9 cellular contexts compared by ENCODE assay signal in the genomic region with DNA sequence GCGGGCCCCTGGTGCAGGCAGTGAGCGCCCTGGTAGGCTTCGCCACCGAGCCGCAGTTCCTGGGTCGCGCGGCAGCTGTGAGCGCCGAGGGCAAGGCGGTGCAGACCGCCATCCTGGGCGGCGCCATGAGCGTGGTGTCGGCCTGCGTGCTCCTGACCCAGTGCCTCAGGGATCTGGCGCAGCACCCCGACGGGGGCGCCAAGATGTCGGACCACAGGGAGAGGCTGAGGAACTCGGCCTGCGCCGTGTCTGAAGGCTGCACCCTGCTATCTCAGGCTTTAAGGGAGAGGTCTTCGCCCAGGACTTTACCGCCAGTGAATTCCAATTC. TPM values are rescaled to one million over a fixed set of nuclear protein-coding genes. Genes with fewer than 3 reads are reported as not detected.
DNase-seq lines count a peak whose midpoint lies in the region; TF ChIP-seq lines count a peak whose summit lies in the region.
"Had no signal": no experiment of that assay in that cellular context is flagged by ENCODE, and none has a peak within 500 bp of the region (broad histone marks: within the 10 kb centered on the region; RNA-seq: fewer than 3 reads in every experiment).

No MANE protein-coding gene starts in this region.

- H3K4me1 ChIP-seq in DOHH2 (ENCODE audit: control insufficient read depth, low read length) (peaks cover 34% of the 10 kb centered on the region), SJSA1 (replicated peaks) (peaks cover 16% of the 10 kb centered on the region), sigmoid colon (peaks cover 0 to 52% (median 33%) of the 10 kb centered on the region in 4 donors)

- no peaks in the 10 kb centered on the region for H3K9me2 ChIP-seq in DOHH2 (replicated peaks; ENCODE audit: control insufficient read depth, low read length)

- DNase-seq in SJSA1 (ENCODE audit: low read depth in 1 of 2, low spot score in 2 of 2) = no peak
- DNase-seq in fibroblast of pulmonary artery (ENCODE audit: low read depth) = no peak
- DNase-seq in sigmoid colon = no peak
- DNase-seq in iPS-NIHi11 (ENCODE audit: low spot score) = no peak
- no peak for DNase-seq in NCI-H510A (lab: John Stamatoyannopoulos, UW)
- DNase-seq in activated effector memory CD4-positive, alpha-beta T cell treated with Interleukin-2 at 50 U/mL for 16 hours = no peak
- no peak for DNase-seq in NCI-H524 (lab: John Stamatoyannopoulos, UW)
- DNase-seq: NCI-H526 treated with DMSO at 0.1 percent for 48 hours had no signal

- TF ChIP-seq CTCF in DOHH2 (IDR thresholded peaks at IDR 0.05; ENCODE audit: low read depth, low read length, poor library complexity, severe bottlenecking) (no peak), fibroblast of pulmonary artery (IDR thresholded peaks at IDR 0.05; ENCODE audit: low read length, missing control alignments) (no peak), sigmoid colon (IDR thresholded peaks at IDR 0.05) (no peak)

- H3K27me3 ChIP-seq in DOHH2 (ENCODE audit: control insufficient read depth, low read length) (no peaks in the 10 kb centered on the region), SJSA1 (replicated peaks) (no peaks in the 10 kb centered on the region), sigmoid colon (no peaks in the 10 kb centered on the region)

- H3K4me2 ChIP-seq in DOHH2 (ENCODE audit: low read length) = peak overlapping the region; percentile 85; the same call in 1 of the 2 replicates

- H4K20me1 ChIP-seq in DOHH2 (ENCODE audit: control insufficient read depth, insufficient read depth, low read depth, low read length) = peaks cover 25% of the 10 kb centered on the region; the same call in 1 of the 2 replicates

- intact Hi-C loops in sigmoid colon (cut with DNase I) = loop anchor here (10.0 kb wide), 1 partner anchor 322 kb away; the partner anchor contains the start of gene STARD5

- peaks cover 9% of the 10 kb centered on the region; the same call in 1 of the 2 replicates for H3F3A ChIP-seq in DOHH2 (ENCODE audit: control insufficient read depth, insufficient read depth)

- no peak for TF ChIP-seq EP300 in sigmoid colon (IDR thresholded peaks at IDR 0.05)

- WGBS in sigmoid colon, 2 donors = 96 to 97% methylated on average over 27 of the region's 27 CpGs

- peaks cover 36% of the 10 kb centered on the region for H3K36me3 ChIP-seq in DOHH2 (ENCODE audit: control insufficient read depth, low read length)
- H3K36me3 ChIP-seq in SJSA1 = peaks cover 59% of the 10 kb centered on the region
- H3K36me3 ChIP-seq in sigmoid colon = peaks cover 0 to 12% (median 0%) of the 10 kb centered on the region in 4 donors

- H3K27ac ChIP-seq in DOHH2 (ENCODE audit: low read depth, low read length) (no peak overlapping the region), SJSA1 (no peak overlapping the region), sigmoid colon (peak overlapping the region in 2 of 4 donors; percentile 94 to 98)

- H3K4me3 ChIP-seq in DOHH2 (ENCODE audit: low read length) (peak overlapping the region; percentile 17; the same call in 1 of the 2 replicates), SJSA1 (peak overlapping the region; percentile 95), fibroblast of pulmonary artery (replicated peaks; ENCODE audit: low read depth, low read length) (peak overlapping the region; percentile 90), sigmoid colon (peak overlapping the region; percentile 79 to 88 (median 86))

- peaks cover 80% of the 10 kb centered on the region for H3K79me2 ChIP-seq in DOHH2 (ENCODE audit: control insufficient read depth, low read length)

- H3K9me3 ChIP-seq in DOHH2 (ENCODE audit: control insufficient read depth, insufficient read depth, low read length) = no peaks in the 10 kb centered on the region
- no peaks in the 10 kb centered on the region; the same call in 1 of the 2 replicates for H3K9me3 ChIP-seq in SJSA1 (replicated peaks)
- H3K9me3 ChIP-seq in sigmoid colon = no peaks in the 10 kb centered on the region

- TF ChIP-seq POLR2A in sigmoid colon (IDR thresholded peaks at IDR 0.05) = no peak

RNA-seq across cellular contexts. Expression of gene TLNRD1, which starts 2.3 kb away (rescaled TPM):
- 40.3 and 42.3 TPM in 2 replicates for total RNA-seq in SJSA1 (2014; rRNA removed; shearing (Covaris generic))
- total RNA-seq in sigmoid colon = 10 to 100 TPM; 12.5 to 18.3 (median 12.8) TPM
- polyA plus RNA-seq in sigmoid colon = 10 to 100 TPM in 1 of 3 donors, 1 to 10 TPM in 2; 6.6 to 10.6 (median 6.9) TPM

RNA-seq across cellular contexts. Expression of gene MESD, which starts 13.4 kb away (rescaled TPM):
- total RNA-seq in SJSA1 (2014; rRNA removed; shearing (Covaris generic)) = 23.1 and 26.3 TPM in 2 replicates
- total RNA-seq in sigmoid colon = 10 to 100 TPM; 11.7 to 20.8 (median 15.7) TPM
- polyA plus RNA-seq in sigmoid colon = 10 to 100 TPM in 1 of 3 donors, 1 to 10 TPM in 2; 5.4 to 20.1 (median 6.9) TPM

Comparison
In these comparisons a context has a peak if more than half of its experiments do, and no peak if none do; other contexts are left out.
1. H3K4me3 ChIP-seq: peak in every context shown above with its lines; median percentile 95 in SJSA1; 90 in fibroblast of pulmonary artery; 86 in sigmoid colon; 17 in DOHH2.